Comparison of ENCODE assay signal across 4 cellular contexts in genomic region chr7:144281981-144282380, GRCh38. TPM values are rescaled to one million over a fixed set of nuclear protein-coding genes. Genes with fewer than 3 reads are reported as not detected.
"Had no signal": no experiment of that assay in that cellular context is flagged by ENCODE, and none has a peak within 500 bp of the region (broad histone marks: within the 10 kb centered on the region; RNA-seq: fewer than 3 reads in every experiment).

No MANE protein-coding gene starts in this region.

RNA-seq across cellular contexts. Expression of gene CTAGE8, which starts 12.9 kb away (rescaled TPM):
- total RNA-seq: H7, HT-29 had no signal

RNA-seq across cellular contexts. Expression of gene OR2A7, which starts 17.4 kb away (rescaled TPM):
- total RNA-seq: H4 had no signal

RNA-seq across cellular contexts. Expression of gene OR2A1, which starts 30.2 kb away (rescaled TPM):
- total RNA-seq: H4, H7, HT-29 had no signal
- polyA plus RNA-seq: IgD-negative memory B cell had no signal

RNA-seq across cellular contexts. Expression of gene OR2A42, which starts 42.6 kb away (rescaled TPM):
- total RNA-seq: H4, H7, HT-29 had no signal
- polyA plus RNA-seq: IgD-negative memory B cell had no signal
